In genomic region chr1:165355221-165355976, GRCh38 we compare ENCODE assay signal across 15 cellular contexts. TPM values are rescaled to one million over a fixed set of nuclear protein-coding genes. Genes with fewer than 3 reads are reported as not detected.
DNase-seq lines count a peak whose midpoint lies in the region; ATAC-seq and TF ChIP-seq lines count a peak whose summit lies in the region.
"Had no signal": no experiment of that assay in that cellular context is flagged by ENCODE, and none has a peak within 500 bp of the region (broad histone marks: within the 10 kb centered on the region; RNA-seq: fewer than 3 reads in every experiment).

No MANE protein-coding gene starts in this region.

- intact Hi-C loops in sciatic nerve (cut with DNase I) = no loop called here

- H3K27ac Mint-ChIP-seq in T-helper 2 cell treated with Interferon-gamma antibody and Interleukin-4, amounts not matched to agents 5 μg/mL and 100 μg/mL, for 36 hours = peak overlapping the region; percentile 60
- no peak overlapping the region for H3K27ac Mint-ChIP-seq in stimulated activated effector memory CD8-positive, alpha-beta T cell treated with anti-CD3 and anti-CD28 coated beads, Interleukin-12 subunit alpha, Interleukin-12 subunit beta, amount 100 ng/mL, for 72 hours

- H3K9me3 Mint-ChIP-seq in T-helper 2 cell treated with Interferon-gamma antibody and Interleukin-4, amounts not matched to agents 5 μg/mL and 100 μg/mL, for 36 hours = no peaks in the 10 kb centered on the region
- no peaks in the 10 kb centered on the region for H3K9me3 Mint-ChIP-seq in stimulated activated effector memory CD8-positive, alpha-beta T cell treated with anti-CD3 and anti-CD28 coated beads, Interleukin-12 subunit alpha, Interleukin-12 subunit beta, amount 100 ng/mL, for 72 hours
- H3K9me3 Mint-ChIP-seq: activated T-cell treated with anti-CD3 and anti-CD28 coated beads, Interleukin-2, amount 50 U/mL, for 4 hours had no signal

- H3K4me3 Mint-ChIP-seq in T-helper 2 cell treated with Interferon-gamma antibody and Interleukin-4, amounts not matched to agents 5 μg/mL and 100 μg/mL, for 36 hours = peak overlapping the region; percentile 34
- no peak overlapping the region for H3K4me3 Mint-ChIP-seq in stimulated activated effector memory CD8-positive, alpha-beta T cell treated with anti-CD3 and anti-CD28 coated beads, Interleukin-12 subunit alpha, Interleukin-12 subunit beta, amount 100 ng/mL, for 72 hours
- H3K4me3 Mint-ChIP-seq: activated T-cell treated with anti-CD3 and anti-CD28 coated beads, Interleukin-2, amount 50 U/mL, for 4 hours had no signal

- no peak overlapping the region for H3K27ac ChIP-seq in foreskin keratinocyte
- H3K27ac ChIP-seq: neutrophil had no signal

- H3K36me3 ChIP-seq in iPS-15b (ENCODE audit: control insufficient read depth, insufficient read depth, low read length) = no peaks in the 10 kb centered on the region
- H3K36me3 ChIP-seq: neutrophil had no signal

- H3K4me1 ChIP-seq in iPS-15b (ENCODE audit: control insufficient read depth, insufficient read depth, low read length) = peaks cover 16% of the 10 kb centered on the region
- no peaks in the 10 kb centered on the region for H3K4me1 ChIP-seq in foreskin keratinocyte

- H3K27me3 Mint-ChIP-seq in T-helper 2 cell treated with Interferon-gamma antibody and Interleukin-4, amounts not matched to agents 5 μg/mL and 100 μg/mL, for 36 hours (ENCODE audit: low read depth) = peaks cover 87% of the 10 kb centered on the region

- H3K9me3 ChIP-seq in iPS-15b (ENCODE audit: control insufficient read depth, insufficient read depth, low read length) = no peaks in the 10 kb centered on the region
- H3K9me3 ChIP-seq: neutrophil had no signal

- H3K27me3 ChIP-seq in iPS-15b (ENCODE audit: control insufficient read depth, insufficient read depth, low read length) = peaks cover 92% of the 10 kb centered on the region
- peaks cover 96% of the 10 kb centered on the region for H3K27me3 ChIP-seq in foreskin keratinocyte

- in situ Hi-C loops in GM13976 (cut with MboI; ENCODE audit: low sequenced_read_pairs, unreplicated experiment) = no loop called here

- peak overlapping the region; percentile 66 for H3K4me3 ChIP-seq in iPS-15b (ENCODE audit: low read depth, low read length)

- peak; percentile 25 for DNase-seq in GM13976 (ENCODE audit: low spot score)
- no peak for DNase-seq in T-helper 2 cell treated with Interferon-gamma antibody and Interleukin-4, amounts not matched to agents 5 μg/mL and 100 μg/mL, for 36 hours (ENCODE audit: low spot score)
- DNase-seq in sciatic nerve (ENCODE audit: low spot score) = no peak
- DNase-seq in stimulated activated effector memory CD8-positive, alpha-beta T cell treated with anti-CD3 and anti-CD28 coated beads, Interleukin-12 subunit alpha, Interleukin-12 subunit beta, amount 100 ng/mL, for 72 hours (ENCODE audit: low spot score in 2 of 2) = no peak
- DNase-seq in foreskin keratinocyte = no peak
- no peak for DNase-seq in effector CD4-positive, alpha-beta T cell
- no peak for DNase-seq in NCI-H2029 (lab: John Stamatoyannopoulos, UW)
- DNase-seq: activated T-cell treated with anti-CD3 and anti-CD28 coated beads, Interleukin-2, amount 50 U/mL, for 4 hours; erythroblast; NCI-H1105 treated with DMSO at 0.1 percent for 48 hours; SHP77 had no signal

- H3K9ac ChIP-seq in iPS-15b (ENCODE audit: low read depth, low read length) = no peak overlapping the region

- no peaks in the 10 kb centered on the region for H3K36me3 Mint-ChIP-seq in T-helper 2 cell treated with Interferon-gamma antibody and Interleukin-4, amounts not matched to agents 5 μg/mL and 100 μg/mL, for 36 hours (ENCODE audit: low read depth)
- no peaks in the 10 kb centered on the region for H3K36me3 Mint-ChIP-seq in stimulated activated effector memory CD8-positive, alpha-beta T cell treated with anti-CD3 and anti-CD28 coated beads, Interleukin-12 subunit alpha, Interleukin-12 subunit beta, amount 100 ng/mL, for 72 hours

- no peak for TF ChIP-seq CTCF in GM13976 (IDR thresholded peaks at IDR 0.05; ENCODE audit: borderline replicate concordance, control extremely low read depth, extremely low read depth, insufficient read depth, missing control alignments)
- no peak for TF ChIP-seq CTCF in foreskin keratinocyte (conservative IDR thresholded peaks at IDR 0.05)

- ATAC-seq in sciatic nerve (peak; percentile 22), foreskin keratinocyte (no peak)
- no peak for ATAC-seq in stimulated activated effector memory CD8-positive, alpha-beta T cell treated with anti-CD3 and anti-CD28 coated beads, Interleukin-12 subunit alpha, Interleukin-12 subunit beta, amount 100 ng/mL, for 72 hours

- H3K4me1 Mint-ChIP-seq in T-helper 2 cell treated with Interferon-gamma antibody and Interleukin-4, amounts not matched to agents 5 μg/mL and 100 μg/mL, for 36 hours (ENCODE audit: low read depth) = no peaks in the 10 kb centered on the region
- peaks cover 24% of the 10 kb centered on the region for H3K4me1 Mint-ChIP-seq in stimulated activated effector memory CD8-positive, alpha-beta T cell treated with anti-CD3 and anti-CD28 coated beads, Interleukin-12 subunit alpha, Interleukin-12 subunit beta, amount 100 ng/mL, for 72 hours

RNA-seq across cellular contexts. Expression of gene LMX1A, which starts 1.1 kb away (rescaled TPM):
- 0.22 TPM for total RNA-seq in sciatic nerve
- total RNA-seq in foreskin keratinocyte = not detected in 2 replicates
- polyA plus RNA-seq in foreskin keratinocyte = not detected in 2 replicates
- total RNA-seq: activated T-cell treated with anti-CD3 and anti-CD28 coated beads, Interleukin-2, amount 50 U/mL, for 4 hours; bronchial epithelial cell had no signal
- polyA plus RNA-seq: keratinocyte had no signal
